Comparison of ENCODE assay signal across 17 cellular contexts in genomic region chr21:15631342-15631741, GRCh38.
DNase-seq lines count a peak whose midpoint lies in the region; ATAC-seq and TF ChIP-seq lines count a peak whose summit lies in the region.
"Had no signal": no experiment of that assay in that cellular context is flagged by ENCODE, and none has a peak within 500 bp of the region (broad histone marks: within the 10 kb centered on the region; RNA-seq: fewer than 3 reads in every experiment).

No MANE protein-coding gene starts in this region.

- peak; percentile 88 for ATAC-seq in PC-3
- no peak for ATAC-seq in GM21825 (IDR thresholded peaks at IDR 0.05; ENCODE audit: unreplicated experiment)
- no peak for ATAC-seq in GM21381 (IDR thresholded peaks at IDR 0.05; ENCODE audit: unreplicated experiment)
- ATAC-seq: activated CD8-positive, alpha-beta T cell treated with anti-CD3 and anti-CD28 coated beads for 36 hours; stimulated activated naive B cell treated with anti-CD40 and anti-IgM and Interleukin-4, amounts not matched to agents 10 μg/mL and 1 μg/mL and 100 μg/mL, for 72 hours had no signal

- H3F3A ChIP-seq in PC-3 (ENCODE audit: low read length, unreplicated experiment) = no peaks in the 10 kb centered on the region

- H3K4me3 ChIP-seq in PC-3 (ENCODE audit: low read length) (no peak overlapping the region), epithelial cell of esophagus (ENCODE audit: low read length) (no peak overlapping the region)
- H3K4me3 ChIP-seq: cardiac muscle cell, right atrium auricular region had no signal

- no peaks in the 10 kb centered on the region for H3K9me3 ChIP-seq in PC-3 (ENCODE audit: low read length)
- H3K9me3 ChIP-seq: right atrium auricular region had no signal

- H3K79me2 ChIP-seq in PC-3 (ENCODE audit: low read length) = no peaks in the 10 kb centered on the region

- no peak for TF ChIP-seq CTCF in PC-3 (conservative IDR thresholded peaks at IDR 0.05; ENCODE audit: low read depth, low read length)
- TF ChIP-seq CTCF in epithelial cell of esophagus (IDR thresholded peaks at IDR 0.05; ENCODE audit: insufficient read depth, low read depth, low read length, missing control alignments) = no peak

- peak overlapping the region; percentile 47 for H3K27ac ChIP-seq in PC-3 (ENCODE audit: low read length)
- H3K27ac ChIP-seq: cardiac muscle cell, right atrium auricular region had no signal

- in situ Hi-C loops in KBM-7 (cut with MboI; ENCODE audit: low pct_unique_long_range_greater_than_20kb, low sequenced_read_pairs) = no loop called here

- H4K20me1 ChIP-seq in PC-3 (ENCODE audit: low read length) = no peaks in the 10 kb centered on the region

- H3K9ac ChIP-seq in PC-3 (ENCODE audit: low read length) = 0 out of 2 replicates have a peak overlapping the region, but pooled peaks have one; percentile 0

- no peaks in the 10 kb centered on the region for H3K27me3 ChIP-seq in PC-3 (ENCODE audit: low read length)
- H3K27me3 ChIP-seq: cardiac muscle cell, right atrium auricular region had no signal

- DNase-seq in AG20443 (ENCODE audit: low spot score) (peak; percentile 60), PC-3 (peak; percentile 81), epithelial cell of esophagus (ENCODE audit: low read depth) (peak; percentile 32), myocyte (ENCODE audit: low read depth) (peak; percentile 60), KBM-7 (no peak), T-helper 1 cell (no peak)
- DNase-seq: activated CD8-positive, alpha-beta T cell treated with anti-CD3 and anti-CD28 coated beads for 36 hours; activated effector memory CD4-positive, alpha-beta T cell treated with anti-CD3 and anti-CD28 coated beads, Interleukin-2, amount 50 U/mL, for 16 hours; GF-D8; NCI-H82; Right ventricle myocardium superior; stimulated activated CD4-positive, alpha-beta T cell treated with anti-CD3 and anti-CD28 coated beads, Interleukin-4, amount 100 ng/mL, for 4 hours; stimulated activated naive B cell treated with anti-CD40 and anti-IgM and Interleukin-4, amounts not matched to agents 10 μg/mL and 1 μg/mL and 100 μg/mL, for 72 hours had no signal

- CTCF ChIA-PET in PC-3 (lab: Charles Lee) = no interaction called here

- H3K4me1 ChIP-seq in PC-3 (ENCODE audit: insufficient read depth, low read length) = peaks cover 20% of the 10 kb centered on the region
- H3K4me1 ChIP-seq: right atrium auricular region had no signal

- POLR2A ChIA-PET in PC-3 (lab: Charles Lee; ENCODE audit: unreplicated experiment) = no interaction called here

- no peaks in the 10 kb centered on the region for H3K36me3 ChIP-seq in PC-3 (ENCODE audit: low read depth, low read length)
- H3K36me3 ChIP-seq: cardiac muscle cell, right atrium auricular region had no signal

- intact Hi-C loops in PC-3 (cut with micrococcal nuclease) = loop anchor here (1.0 to 5.0 kb wide), 3 partner anchors 36 to 75 kb away; no protein-coding TSS in a partner anchor

- H2AFZ ChIP-seq in PC-3 (ENCODE audit: low read length) = peak overlapping the region; percentile 35; the same call in 1 of the 2 replicates

- no peaks in the 10 kb centered on the region for H3K9me2 ChIP-seq in PC-3 (replicated peaks; ENCODE audit: low read length)

- H3K4me2 ChIP-seq in PC-3 (ENCODE audit: low read length) = peak overlapping the region; percentile 64

- BruUV-seq in PC-3 (replicated peaks; lab: Mats Ljungman, UMichigan) = no TSS peak

Comparison
In these comparisons a context has a peak if more than half of its experiments do, and no peak if none do; other contexts are left out.
1. DNase-seq: peak in AG20443 (single experiment), PC-3 (single experiment), epithelial cell of esophagus (single experiment) and myocyte (single experiment); none in KBM-7 (single experiment) and T-helper 1 cell (0 of 5).